ENCODE assay signal across 8 cellular contexts in genomic region chr16:30761928-30762902, GRCh38. TPM values are rescaled to one million over a fixed set of nuclear protein-coding genes. Genes with fewer than 3 reads are reported as not detected.
DNase-seq lines count a peak whose midpoint lies in the region; ATAC-seq and TF ChIP-seq lines count a peak whose summit lies in the region.

Gene CFAP119, minus strand, starts transcription at chr16:30762062. Its CDS starts 314 bp downstream, at chr16:30761748.
Gene RNF40, plus strand, starts transcription at chr16:30762322. Its CDS starts 224 bp downstream, at chr16:30762546.

- TF ChIP-seq CTCF in Loucy (conservative IDR thresholded peaks at IDR 0.05; ENCODE audit: low read length) (no peak), RWPE2 (IDR thresholded peaks at IDR 0.05; ENCODE audit: poor library complexity, severe bottlenecking) (no peak), fibroblast of the aortic adventitia (IDR thresholded peaks at IDR 0.05; ENCODE audit: insufficient read depth, low read length) (no peak)

- no peaks in the 10 kb centered on the region for H3F3A ChIP-seq in Loucy (ENCODE audit: low read depth)

- H3K4me1 Mint-ChIP-seq in natural killer cell treated with Interleukin-12 subunit alpha and Interleukin-12 subunit beta and Interleukin-15 and Interleukin-18, amount 100 ng/mL, for 72 hours (ENCODE audit: low read depth in 2 of 2): peaks cover 34 to 38% of the 10 kb centered on the region in 2 donors

- H3K4me3 ChIP-seq in H7 (ENCODE audit: insufficient read depth, low read depth, low read length) (peak within 1 kb of the TSS; percentile 93), Loucy (ENCODE audit: low read length, poor library complexity, severe bottlenecking) (peak within 1 kb of the TSS; percentile 87), RWPE2 (ENCODE audit: severe bottlenecking) (peak within 1 kb of the TSS; percentile 70), fibroblast of the aortic adventitia (ENCODE audit: low read depth, low read length) (peak within 1 kb of the TSS; percentile 95)

- H3K27ac ChIP-seq in RWPE2 (ENCODE audit: poor library complexity, severe bottlenecking): peak within 1 kb of the TSS; percentile 54

- H3K4me1 ChIP-seq in Loucy (ENCODE audit: insufficient read depth, low read length, poor library complexity, severe bottlenecking) (peaks cover 23% of the 10 kb centered on the region), RWPE2 (ENCODE audit: insufficient read depth, poor library complexity, severe bottlenecking) (peaks cover 10% of the 10 kb centered on the region)

- H2AFZ ChIP-seq in Loucy (ENCODE audit: low read length): peak within 1 kb of the TSS; percentile 88

- peak within 1 kb of the TSS; percentile 86 for H3K9ac ChIP-seq in Loucy (ENCODE audit: low read depth, low read length, poor library complexity, severe bottlenecking)

- H3K79me2 ChIP-seq in Loucy (ENCODE audit: insufficient read depth, low read length): peaks cover 28% of the 10 kb centered on the region

- no peaks in the 10 kb centered on the region for H3K9me3 Mint-ChIP-seq in natural killer cell treated with Interleukin-12 subunit alpha and Interleukin-12 subunit beta and Interleukin-15 and Interleukin-18, amount 100 ng/mL, for 72 hours

- no peaks in the 10 kb centered on the region for H3K27me3 Mint-ChIP-seq in natural killer cell treated with Interleukin-12 subunit alpha and Interleukin-12 subunit beta and Interleukin-15 and Interleukin-18, amount 100 ng/mL, for 72 hours

- peaks cover 22% of the 10 kb centered on the region for H4K20me1 ChIP-seq in Loucy (ENCODE audit: insufficient read depth, low read length, poor library complexity, severe bottlenecking)

- DNase-seq in ELR (ENCODE audit: low read depth): peak; percentile 98
- peak; percentile 100 for DNase-seq in H7
- DNase-seq in RWPE2 (ENCODE audit: low spot score): peak; percentile 93
- peak; percentile 82 for DNase-seq in activated effector memory CD4-positive, alpha-beta T cell treated with Interleukin-2 at 50 U/mL for 16 hours
- peak; percentile 98 for DNase-seq in fibroblast of the aortic adventitia (ENCODE audit: low read depth)
- peak; percentile 94 for DNase-seq in natural killer cell treated with Interleukin-12 subunit alpha and Interleukin-12 subunit beta and Interleukin-15 and Interleukin-18, amount 100 ng/mL, for 72 hours (ENCODE audit: low spot score)
- peak; percentile 89 for DNase-seq in stimulated activated naive CD4-positive, alpha-beta T cell treated with Interleukin-2 at 50 U/mL for 16 hours (lab: John Stamatoyannopoulos, UW)

- H3K9me3 ChIP-seq in Loucy (ENCODE audit: insufficient read depth, low read depth, low read length): no peaks in the 10 kb centered on the region
- H3K9me3 ChIP-seq in RWPE2 (ENCODE audit: severe bottlenecking): no peaks in the 10 kb centered on the region

- H3K27me3 ChIP-seq in H7 (ENCODE audit: control insufficient read depth, insufficient read depth, low read length) (no peaks in the 10 kb centered on the region), Loucy (ENCODE audit: insufficient read depth, low read length, poor library complexity, severe bottlenecking) (no peaks in the 10 kb centered on the region), RWPE2 (ENCODE audit: insufficient read depth, poor library complexity, severe bottlenecking) (no peaks in the 10 kb centered on the region)

- H3K36me3 ChIP-seq in H7 (replicated peaks; ENCODE audit: control insufficient read depth, insufficient read depth, low read length) (peaks cover 35% of the 10 kb centered on the region), Loucy (ENCODE audit: insufficient read depth, low read length) (peaks cover 32% of the 10 kb centered on the region; the same call in 1 of the 2 replicates), RWPE2 (ENCODE audit: low read depth) (peaks cover 44% of the 10 kb centered on the region)

- H3K9me2 ChIP-seq in Loucy (replicated peaks; ENCODE audit: low read depth, low read length): no peaks in the 10 kb centered on the region

- H3K4me3 Mint-ChIP-seq in natural killer cell treated with Interleukin-12 subunit alpha and Interleukin-12 subunit beta and Interleukin-15 and Interleukin-18, amount 100 ng/mL, for 72 hours: peak within 1 kb of the TSS; percentile 94

- H3K36me3 Mint-ChIP-seq in natural killer cell treated with Interleukin-12 subunit alpha and Interleukin-12 subunit beta and Interleukin-15 and Interleukin-18, amount 100 ng/mL, for 72 hours: peaks cover 17% of the 10 kb centered on the region

- peak; percentile 89 for ATAC-seq in RWPE2 (ENCODE audit: low read depth)
- peak; percentile 97 for ATAC-seq in natural killer cell treated with Interleukin-12 subunit alpha and Interleukin-12 subunit beta and Interleukin-15 and Interleukin-18, amount 100 ng/mL, for 72 hours

- H3K27ac Mint-ChIP-seq in natural killer cell treated with Interleukin-12 subunit alpha and Interleukin-12 subunit beta and Interleukin-15 and Interleukin-18, amount 100 ng/mL, for 72 hours: peak within 1 kb of the TSS; percentile 71 to 91

- peak within 1 kb of the TSS; percentile 88 for H3K4me2 ChIP-seq in Loucy (ENCODE audit: low read depth, low read length, poor library complexity, severe bottlenecking)

RNA-seq across cellular contexts. Expression of gene CFAP119, which starts in this region (rescaled TPM):
- 1.5 and 2.1 TPM in 2 replicates for total RNA-seq in H7 (2014; rRNA removed; shearing (Covaris generic))
- total RNA-seq in fibroblast of the aortic adventitia (ENCODE audit: low replicate concordance): 0.49 and 2.7 TPM in 2 replicates
- 10 to 100 TPM in 1 of 2 donors, 1 to 10 TPM in 1; 3.4 to 17.0 TPM for total RNA-seq in natural killer cell treated with Interleukin-12 subunit alpha and Interleukin-12 subunit beta and Interleukin-15 and Interleukin-18, amount 100 ng/mL, for 72 hours

RNA-seq across cellular contexts. Expression of gene RNF40, which starts in this region (rescaled TPM):
- 72.6 and 72.9 TPM in 2 replicates for total RNA-seq in H7 (2014; rRNA removed; shearing (Covaris generic))
- total RNA-seq in fibroblast of the aortic adventitia (ENCODE audit: low replicate concordance): 73.5 and 89.4 TPM in 2 replicates
- total RNA-seq in natural killer cell treated with Interleukin-12 subunit alpha and Interleukin-12 subunit beta and Interleukin-15 and Interleukin-18, amount 100 ng/mL, for 72 hours: 100 to 1,000 TPM; 120 to 161 TPM

Comparison
In these comparisons a context has a peak if more than half of its experiments do, and no peak if none do; other contexts are left out.
1. Peak in every context shown above with its lines: DNase-seq, ATAC-seq, H3K4me3 ChIP-seq and H3K27ac ChIP-seq.